In the genomic region with DNA sequence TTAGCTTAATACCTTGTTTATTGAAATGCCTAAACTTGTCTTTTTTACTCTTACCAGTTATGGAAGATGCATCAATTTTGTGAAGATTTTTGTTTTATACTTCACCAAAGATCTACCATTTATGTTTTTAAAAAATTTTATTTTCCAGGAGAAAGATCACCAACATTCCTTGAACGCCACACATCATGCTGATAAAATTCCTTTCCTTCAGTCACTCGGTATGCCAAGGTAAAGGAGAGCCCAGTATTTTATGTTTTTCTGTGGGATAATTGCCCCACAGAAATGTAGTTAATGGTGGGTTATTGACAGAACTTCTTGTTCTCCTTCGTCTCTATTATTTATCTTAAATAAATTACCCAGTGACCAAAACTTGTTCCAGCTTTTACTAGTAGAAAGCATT, we compare ENCODE assay signal across 20 cellular contexts.
DNase-seq lines count a peak whose midpoint lies in the region; ATAC-seq and TF ChIP-seq lines count a peak whose summit lies in the region.
"Had no signal": no experiment of that assay in that cellular context is flagged by ENCODE, and none has a peak within 500 bp of the region (broad histone marks: within the 10 kb centered on the region; RNA-seq: fewer than 3 reads in every experiment).

No MANE protein-coding gene starts in this region.

- ATAC-seq in GM23338 (peak; percentile 26; the same call in 1 of the 3 replicates), GM18868 (IDR thresholded peaks at IDR 0.05; ENCODE audit: unreplicated experiment) (no peak)

- no peaks in the 10 kb centered on the region for H3K27me3 ChIP-seq in GM23338 (ENCODE audit: insufficient read depth)
- H3K27me3 ChIP-seq: BLaER1 had no signal

- no peak for TF ChIP-seq CTCF in GM23338 (conservative IDR thresholded peaks at IDR 0.05; ENCODE audit: low read depth in 2 of 2)
- no peak for TF ChIP-seq CTCF in mesothelial cell of epicardium (IDR thresholded peaks at IDR 0.05; ENCODE audit: unreplicated experiment)

- no peak for DNase-seq in GM23338 (ENCODE audit: low spot score)
- DNase-seq in astrocyte of the hippocampus (ENCODE audit: low read depth, low spot score), result peak; percentile 41
- DNase-seq in kidney glomerular epithelial cell (lab: John Stamatoyannopoulos, UW), result peak; percentile 7
- no peak for DNase-seq in mesothelial cell of epicardium (ENCODE audit: low spot score in 2 of 2, unreplicated experiment in 2 of 2)
- no peak for DNase-seq in superior temporal gyrus (ENCODE audit: extremely low spot score)
- DNase-seq in CD1c-positive myeloid dendritic cell (ENCODE audit: extremely low spot score), result no peak
- no peak for DNase-seq in cortex of kidney (lab: John Stamatoyannopoulos, UW)
- DNase-seq: 8988T; CD8-positive, alpha-beta memory T cell; COR-L47; DMS 273 treated with DMSO at 0.1 percent for 48 hours; DMS53; DND-41; EL; GOT3; H9; IMR-90 had no signal

- no peak overlapping the region for H3K27ac ChIP-seq in GM23338 (ENCODE audit: low read depth)
- H3K27ac ChIP-seq: BLaER1 had no signal

- no peaks in the 10 kb centered on the region for H3K9me3 Mint-ChIP-seq in GM23338
- H3K9me3 Mint-ChIP-seq in mesothelial cell of epicardium, result no peaks in the 10 kb centered on the region
- H3K9me3 Mint-ChIP-seq: CD14-positive monocyte; CD8-positive, alpha-beta memory T cell; H9 had no signal

- H3K27ac Mint-ChIP-seq in GM23338 (no peak overlapping the region), mesothelial cell of epicardium (peak overlapping the region; percentile 68)
- H3K27ac Mint-ChIP-seq: CD14-positive monocyte; CD8-positive, alpha-beta memory T cell had no signal

- H3K4me1 Mint-ChIP-seq in GM23338, result peaks cover 37% of the 10 kb centered on the region
- peaks cover 22% of the 10 kb centered on the region for H3K4me1 Mint-ChIP-seq in mesothelial cell of epicardium
- H3K4me1 Mint-ChIP-seq: CD14-positive monocyte; CD8-positive, alpha-beta memory T cell had no signal

- no peaks in the 10 kb centered on the region for H3K36me3 ChIP-seq in GM23338 (ENCODE audit: insufficient read depth)
- H3K36me3 ChIP-seq: BLaER1 had no signal

- no peaks in the 10 kb centered on the region for H3K36me3 Mint-ChIP-seq in GM23338 (ENCODE audit: low read depth)
- no peaks in the 10 kb centered on the region for H3K36me3 Mint-ChIP-seq in mesothelial cell of epicardium
- H3K36me3 Mint-ChIP-seq: CD14-positive monocyte had no signal

- no peaks in the 10 kb centered on the region for H3K79me2 ChIP-seq in GM23338 (replicated peaks; ENCODE audit: insufficient read depth)

- H3K4me3 ChIP-seq in GM23338, result no peak overlapping the region
- H3K4me3 ChIP-seq: BLaER1 had no signal

- no peak overlapping the region for H3K4me3 Mint-ChIP-seq in GM23338
- no peak overlapping the region for H3K4me3 Mint-ChIP-seq in mesothelial cell of epicardium
- H3K4me3 Mint-ChIP-seq: CD14-positive monocyte; CD8-positive, alpha-beta memory T cell; H9 had no signal

- H3F3A ChIP-seq in GM23338 (replicated peaks; ENCODE audit: low read depth), result no peaks in the 10 kb centered on the region

- H3K4me1 ChIP-seq in GM23338 (ENCODE audit: insufficient read depth), result peaks cover 22% of the 10 kb centered on the region
- H3K4me1 ChIP-seq: BLaER1 had no signal

- H3K4me2 ChIP-seq in GM23338, result no peak overlapping the region
- H3K4me2 ChIP-seq: BLaER1 had no signal

- H3K9me2 ChIP-seq in GM23338 (ENCODE audit: insufficient read depth), result no peaks in the 10 kb centered on the region

- H3K27me3 Mint-ChIP-seq in GM23338 (ENCODE audit: insufficient read depth, low read depth, poor library complexity) (no peaks in the 10 kb centered on the region), mesothelial cell of epicardium (ENCODE audit: low read depth) (no peaks in the 10 kb centered on the region)
- H3K27me3 Mint-ChIP-seq: CD8-positive, alpha-beta memory T cell had no signal

- H4K20me1 ChIP-seq in GM23338 (replicated peaks; ENCODE audit: insufficient read depth), result no peaks in the 10 kb centered on the region
- H4K20me1 ChIP-seq: BLaER1 had no signal

- no peak overlapping the region for H2AFZ ChIP-seq in GM23338

TF ChIP-seq in GM23338, 12 proteins besides CTCF, POLR2A, EP300 and RAD21 (continues in another document):
- TF ChIP-seq NANOG (IDR thresholded peaks at IDR 0.05; ENCODE audit: borderline replicate concordance), result no peak
- TF ChIP-seq EZH2 (IDR thresholded peaks at IDR 0.05; ENCODE audit: low read depth, unreplicated experiment), result no peak
- TF ChIP-seq JUNB (IDR thresholded peaks at IDR 0.05; ENCODE audit: unreplicated experiment), result no peak
- no peak for TF ChIP-seq ZNF462 (CRISPR knock-in tag; IDR thresholded peaks at IDR 0.05)
- TF ChIP-seq STAT1 (IDR thresholded peaks at IDR 0.05; ENCODE audit: unreplicated experiment), result no peak
- no peak for TF ChIP-seq ZNF114 (CRISPR knock-in tag; IDR thresholded peaks at IDR 0.05)
- TF ChIP-seq POLR2AphosphoS5 (IDR thresholded peaks at IDR 0.05; ENCODE audit: low read depth), result no peak

Comparison
In these comparisons a context has a peak if more than half of its experiments do, and no peak if none do; other contexts are left out.
1. DNase-seq: peak in astrocyte of the hippocampus (single experiment) and kidney glomerular epithelial cell (single experiment); none in GM23338 (single experiment), mesothelial cell of epicardium (0 of 2), superior temporal gyrus (single experiment), CD1c-positive myeloid dendritic cell (single experiment) and cortex of kidney (single experiment).